In the genomic region with DNA sequence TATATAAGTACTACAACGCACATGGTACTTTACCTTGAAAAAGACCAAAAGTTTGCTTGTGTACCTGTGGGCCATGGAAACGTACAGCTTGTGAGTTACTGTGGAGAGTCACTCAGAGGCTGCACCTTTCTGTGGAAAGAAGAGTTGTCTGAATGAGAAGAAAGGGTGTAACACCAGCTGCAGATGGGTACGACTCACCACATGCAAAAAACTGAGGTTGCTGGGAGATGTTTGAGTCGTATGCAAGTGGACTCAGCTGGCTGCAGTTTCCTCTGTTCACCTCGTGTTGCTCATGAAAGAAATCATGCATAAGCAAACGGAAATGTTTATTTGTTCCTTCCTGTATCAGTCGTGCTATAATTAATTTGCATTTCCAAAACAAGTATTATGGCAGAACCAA, we compare ENCODE assay signal across 10 cellular contexts. TPM values are rescaled to one million over a fixed set of nuclear protein-coding genes. Genes with fewer than 3 reads are reported as not detected.
DNase-seq lines count a peak whose midpoint lies in the region; ATAC-seq and TF ChIP-seq lines count a peak whose summit lies in the region.
"Had no signal": no experiment of that assay in that cellular context is flagged by ENCODE, and none has a peak within 500 bp of the region (broad histone marks: within the 10 kb centered on the region; RNA-seq: fewer than 3 reads in every experiment).

No MANE protein-coding gene starts in this region.

- no peak for TF ChIP-seq CTCF in RWPE2 (IDR thresholded peaks at IDR 0.05; ENCODE audit: poor library complexity, severe bottlenecking)

- H3K27me3 ChIP-seq in RWPE2 (ENCODE audit: insufficient read depth, poor library complexity, severe bottlenecking) (no peaks in the 10 kb centered on the region), thymus (ENCODE audit: control insufficient read depth, insufficient read depth) (no peaks in the 10 kb centered on the region)

- ATAC-seq in RWPE2 (ENCODE audit: low read depth) = 0 out of 3 replicates have a peak, but pooled peaks have one; percentile 40
- no peak for ATAC-seq in GM21529 (IDR thresholded peaks at IDR 0.05; ENCODE audit: unreplicated experiment)

- DNase-seq in stimulated activated CD4-positive, alpha-beta T cell treated with anti-CD3 and anti-CD28 coated beads, Interleukin-1b, Interleukin-23, amount 100 ng/mL, for 48 hours = peak; percentile 41
- DNase-seq in stimulated activated CD4-positive, alpha-beta T cell treated with anti-CD3 and anti-CD28 coated beads, Interleukin-4, amount 100 ng/mL, for 4 hours = no peak
- DNase-seq in RWPE2 (ENCODE audit: low spot score) = no peak
- peak; percentile 9 for DNase-seq in central memory CD4-positive, alpha-beta T cell
- no peak for DNase-seq in amniotic stem cell (lab: John Stamatoyannopoulos, UW)
- DNase-seq in cortex of kidney (lab: John Stamatoyannopoulos, UW) = no peak
- DNase-seq: hippocampal formation, NCI-H146 had no signal

- WGBS in thymus = 15% methylated on average over 7 of the region's 7 CpGs

- H3K4me1 ChIP-seq in RWPE2 (ENCODE audit: insufficient read depth, poor library complexity, severe bottlenecking) (no peaks in the 10 kb centered on the region), thymus (ENCODE audit: control insufficient read depth, insufficient read depth, low read length) (peaks cover 3% of the 10 kb centered on the region)

- H3K27ac ChIP-seq in RWPE2 (ENCODE audit: poor library complexity, severe bottlenecking) (no peak overlapping the region), thymus (ENCODE audit: low read depth) (peak overlapping the region; percentile 48)

- no peaks in the 10 kb centered on the region for H3K9me3 ChIP-seq in RWPE2 (ENCODE audit: severe bottlenecking)
- no peaks in the 10 kb centered on the region for H3K9me3 ChIP-seq in thymus (ENCODE audit: control insufficient read depth)

- H3K36me3 ChIP-seq in RWPE2 (ENCODE audit: low read depth) (no peaks in the 10 kb centered on the region), thymus (ENCODE audit: control insufficient read depth, insufficient read depth) (no peaks in the 10 kb centered on the region)

- H3K4me3 ChIP-seq in RWPE2 (ENCODE audit: severe bottlenecking) (no peak overlapping the region), thymus (ENCODE audit: low read length) (no peak overlapping the region)

RNA-seq across cellular contexts. Expression of a gene that starts 22.4 kb away (rescaled TPM):
- polyA plus RNA-seq in thymus = 10.2 TPM

Comparison
In these comparisons a context has a peak if more than half of its experiments do, and no peak if none do; other contexts are left out.
1. DNase-seq: peak in stimulated activated CD4-positive, alpha-beta T cell treated with anti-CD3 and anti-CD28 coated beads, Interleukin-1b, Interleukin-23, amount 100 ng/mL, for 48 hours (single experiment) and central memory CD4-positive, alpha-beta T cell (single experiment); none in stimulated activated CD4-positive, alpha-beta T cell treated with anti-CD3 and anti-CD28 coated beads, Interleukin-4, amount 100 ng/mL, for 4 hours (0 of 2), RWPE2 (single experiment), amniotic stem cell (single experiment) and cortex of kidney (single experiment).